ENCODE assay signal across 19 cellular contexts in the genomic region with DNA sequence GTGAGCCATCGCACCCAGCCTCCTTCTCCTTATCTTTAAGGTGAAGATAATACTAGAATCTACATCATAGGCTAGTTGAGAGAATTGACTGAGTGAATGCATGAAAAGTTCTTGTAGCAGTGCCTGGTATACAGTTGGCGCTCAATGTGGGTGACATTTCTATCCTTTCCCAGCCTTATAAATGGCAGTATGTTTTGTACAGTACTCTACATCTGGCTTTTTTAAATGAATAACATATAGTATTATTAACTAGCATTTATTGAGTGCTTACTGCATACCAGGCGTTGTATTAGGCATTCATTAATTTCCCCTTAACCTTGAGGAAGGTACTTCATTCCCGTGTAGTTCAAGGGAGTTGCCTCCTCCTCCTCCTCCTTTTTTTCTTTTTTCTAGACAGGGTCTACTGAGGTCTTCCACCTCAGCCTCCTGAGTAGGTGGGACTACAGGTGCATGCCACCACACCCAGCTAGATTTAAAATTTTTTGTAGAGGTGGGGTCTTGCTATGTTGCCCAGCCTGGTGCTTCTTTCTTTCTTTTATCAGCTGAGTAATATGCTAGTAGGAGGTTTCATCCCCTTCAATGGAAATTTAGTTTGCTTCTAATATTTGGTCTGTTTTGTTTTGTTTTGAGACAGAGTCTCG. TPM values are rescaled to one million over a fixed set of nuclear protein-coding genes. Genes with fewer than 3 reads are reported as not detected.
"Had no signal": no experiment of that assay in that cellular context is flagged by ENCODE, and none has a peak within 500 bp of the region (broad histone marks: within the 10 kb centered on the region; RNA-seq: fewer than 3 reads in every experiment).

No MANE protein-coding gene starts in this region.

- ATAC-seq: body of pancreas; stimulated activated effector memory CD8-positive, alpha-beta T cell treated with anti-CD3 and anti-CD28 coated beads, Interleukin-12 subunit alpha, Interleukin-12 subunit beta, amount 100 ng/mL, for 72 hours had no signal

- DNase-seq: activated CD4-positive, alpha-beta T cell treated with anti-CD3 and anti-CD28 coated beads, Interleukin-2, amount 10 ng/mL, durations not matched to agents 7 days and 5 days; activated CD4-positive, CD25-positive, alpha-beta regulatory T cell; activated CD8-positive, alpha-beta memory T cell treated with anti-CD3 and anti-CD28 coated beads, Interleukin-2, amount 50 U/mL, for 48 hours; activated gamma-delta T cell treated with Interleukin-2 at 50 U/mL for 16 hours; amniotic stem cell; caudate nucleus; effector CD4-positive, alpha-beta T cell; esophagus squamous epithelium; hypothalamus had no signal

- H3K4me3 ChIP-seq: body of pancreas, ovary, thyroid gland, vagina had no signal

- H3K9me3 Mint-ChIP-seq: activated CD4-positive, alpha-beta T cell treated with anti-CD3 and anti-CD28 coated beads, Interleukin-2, amount 10 ng/mL, durations not matched to agents 7 days and 5 days; neural crest cell; stimulated activated effector memory CD8-positive, alpha-beta T cell treated with anti-CD3 and anti-CD28 coated beads, Interleukin-12 subunit alpha, Interleukin-12 subunit beta, amount 100 ng/mL, for 72 hours had no signal

- H3K36me3 Mint-ChIP-seq: activated naive CD8-positive, alpha-beta T cell; stimulated activated effector memory CD8-positive, alpha-beta T cell treated with anti-CD3 and anti-CD28 coated beads, Interleukin-12 subunit alpha, Interleukin-12 subunit beta, amount 100 ng/mL, for 72 hours had no signal

- H3K4me1 Mint-ChIP-seq: activated CD4-positive, alpha-beta T cell treated with anti-CD3 and anti-CD28 coated beads, Interleukin-2, amount 10 ng/mL, durations not matched to agents 7 days and 5 days; neural crest cell had no signal

- H3K27me3 ChIP-seq: body of pancreas, ovary, thyroid gland, vagina had no signal

- FAIRE-seq: colon had no signal

- H3K4me3 Mint-ChIP-seq: activated CD4-positive, alpha-beta T cell treated with anti-CD3 and anti-CD28 coated beads, Interleukin-2, amount 10 ng/mL, durations not matched to agents 7 days and 5 days; activated naive CD8-positive, alpha-beta T cell; neural crest cell; stimulated activated effector memory CD8-positive, alpha-beta T cell treated with anti-CD3 and anti-CD28 coated beads, Interleukin-12 subunit alpha, Interleukin-12 subunit beta, amount 100 ng/mL, for 72 hours had no signal

- H3K9me3 ChIP-seq: body of pancreas, esophagus squamous epithelium, ovary, thyroid gland, vagina had no signal

- H3K27ac ChIP-seq: ovary, thyroid gland, vagina had no signal

- H3K4me1 ChIP-seq: body of pancreas, vagina had no signal

- H3K27ac Mint-ChIP-seq: activated CD4-positive, alpha-beta T cell treated with anti-CD3 and anti-CD28 coated beads, Interleukin-2, amount 10 ng/mL, durations not matched to agents 7 days and 5 days; activated naive CD8-positive, alpha-beta T cell; stimulated activated effector memory CD8-positive, alpha-beta T cell treated with anti-CD3 and anti-CD28 coated beads, Interleukin-12 subunit alpha, Interleukin-12 subunit beta, amount 100 ng/mL, for 72 hours had no signal

- H3K36me3 ChIP-seq: esophagus squamous epithelium, ovary, thyroid gland, vagina had no signal

RNA-seq across cellular contexts. Expression of a gene that starts 2.8 kb away (rescaled TPM):
- total RNA-seq: kidney epithelial cell had no signal

RNA-seq across cellular contexts. Expression of a gene that starts 19.5 kb away (rescaled TPM):
- total RNA-seq: fibroblast of villous mesenchyme, kidney epithelial cell, neural crest cell had no signal
